In the genomic region with DNA sequence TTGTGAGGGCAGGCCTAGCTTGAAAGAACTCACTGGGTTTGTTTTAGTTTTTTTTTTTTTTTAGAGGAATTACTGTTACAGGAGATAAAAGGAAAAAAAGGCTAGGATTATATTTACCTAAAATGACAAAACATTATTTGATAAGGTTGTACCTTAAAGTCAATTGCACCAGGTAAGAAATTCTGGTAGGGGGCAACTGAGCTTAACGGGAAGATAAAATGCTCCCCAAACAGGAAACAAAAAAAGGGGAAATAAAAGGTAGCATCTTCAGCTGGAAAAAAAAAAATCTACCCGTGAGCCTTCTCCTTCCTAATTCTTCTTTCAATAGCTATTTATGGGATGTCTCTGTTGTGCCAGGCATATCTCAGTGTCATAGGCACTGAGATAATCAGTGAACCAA, we compare ENCODE assay signal across 13 cellular contexts.
DNase-seq lines count a peak whose midpoint lies in the region; ATAC-seq and TF ChIP-seq lines count a peak whose summit lies in the region.
"Had no signal": no experiment of that assay in that cellular context is flagged by ENCODE, and none has a peak within 500 bp of the region (broad histone marks: within the 10 kb centered on the region; RNA-seq: fewer than 3 reads in every experiment).

No MANE protein-coding gene starts in this region.

- ATAC-seq in activated CD8-positive, alpha-beta memory T cell treated with anti-CD3 and anti-CD28 coated beads, Interleukin-2, amount 10 ng/mL, durations not matched to agents 7 days and 5 days = no peak
- no peak for ATAC-seq in HG03175 (IDR thresholded peaks at IDR 0.05; ENCODE audit: unreplicated experiment)
- ATAC-seq: CD8-positive, alpha-beta T cell had no signal

- H3K4me1 Mint-ChIP-seq in activated CD8-positive, alpha-beta memory T cell treated with anti-CD3 and anti-CD28 coated beads, Interleukin-2, amount 10 ng/mL, durations not matched to agents 7 days and 5 days = peaks cover 89% of the 10 kb centered on the region
- peaks cover 76% of the 10 kb centered on the region for H3K4me1 Mint-ChIP-seq in activated T-helper 1 cell treated with anti-CD3 and anti-CD28 coated beads, Interleukin-12 subunit alpha, Interleukin-12 subunit beta, Interleukin-2, Interleukin-4 antibody, amounts not matched to agents 30 ng/mL and 10 ng/mL and 1 ng/mL, durations not matched to agents 14 hours and 24 hours and 36 hours (ENCODE audit: low read depth)
- peaks cover 2% of the 10 kb centered on the region for H3K4me1 Mint-ChIP-seq in neural progenitor cell

- no peak for DNase-seq in activated CD8-positive, alpha-beta memory T cell treated with anti-CD3 and anti-CD28 coated beads, Interleukin-2, amount 10 ng/mL, durations not matched to agents 7 days and 5 days
- no peak for DNase-seq in activated CD8-positive, alpha-beta memory T cell treated with anti-CD3 and anti-CD28 coated beads for 24 hours
- no peak for DNase-seq in activated T-helper 1 cell treated with anti-CD3 and anti-CD28 coated beads, Interleukin-12 subunit alpha, Interleukin-12 subunit beta, Interleukin-2, Interleukin-4 antibody, amounts not matched to agents 30 ng/mL and 10 ng/mL and 1 ng/mL, durations not matched to agents 14 hours and 24 hours and 36 hours (ENCODE audit: low spot score)
- DNase-seq in neural progenitor cell (ENCODE audit: low spot score) = no peak
- no peak for DNase-seq in activated CD4-positive, CD25-positive, alpha-beta regulatory T cell treated with anti-CD3 and anti-CD28 coated beads, Interleukin-2, amount 50 U/mL, for 72 hours
- no peak for DNase-seq in NCI-H187 (lab: John Stamatoyannopoulos, UW)
- DNase-seq: CD8-positive, alpha-beta T cell; GF-D8; GM23248; NCI-H1048; NCI-H187 treated with DMSO at 0.1 percent for 48 hours had no signal

- H3K9ac ChIP-seq in neural progenitor cell = no peak overlapping the region
- H3K9ac ChIP-seq: GM23248 had no signal

- H4K20me1 ChIP-seq in neural progenitor cell (ENCODE audit: low read depth) = no peaks in the 10 kb centered on the region

- no peaks in the 10 kb centered on the region for H3K9me3 Mint-ChIP-seq in activated CD8-positive, alpha-beta memory T cell treated with anti-CD3 and anti-CD28 coated beads, Interleukin-2, amount 10 ng/mL, durations not matched to agents 7 days and 5 days (ENCODE audit: low read depth)
- H3K9me3 Mint-ChIP-seq in activated T-helper 1 cell treated with anti-CD3 and anti-CD28 coated beads, Interleukin-12 subunit alpha, Interleukin-12 subunit beta, Interleukin-2, Interleukin-4 antibody, amounts not matched to agents 30 ng/mL and 10 ng/mL and 1 ng/mL, durations not matched to agents 14 hours and 24 hours and 36 hours = peaks cover 8% of the 10 kb centered on the region
- no peaks in the 10 kb centered on the region for H3K9me3 Mint-ChIP-seq in neural progenitor cell
- H3K9me3 Mint-ChIP-seq: CD8-positive, alpha-beta T cell; IgD-negative memory B cell had no signal

- H3K79me2 ChIP-seq in neural progenitor cell (ENCODE audit: low read depth) = no peaks in the 10 kb centered on the region

- no peak overlapping the region for H3K27ac ChIP-seq in neural progenitor cell
- H3K27ac ChIP-seq: GM23248 had no signal

- peaks cover 19% of the 10 kb centered on the region for H3K36me3 Mint-ChIP-seq in activated CD8-positive, alpha-beta memory T cell treated with anti-CD3 and anti-CD28 coated beads, Interleukin-2, amount 10 ng/mL, durations not matched to agents 7 days and 5 days
- H3K36me3 Mint-ChIP-seq in activated T-helper 1 cell treated with anti-CD3 and anti-CD28 coated beads, Interleukin-12 subunit alpha, Interleukin-12 subunit beta, Interleukin-2, Interleukin-4 antibody, amounts not matched to agents 30 ng/mL and 10 ng/mL and 1 ng/mL, durations not matched to agents 14 hours and 24 hours and 36 hours (ENCODE audit: low read depth) = peaks cover 7% of the 10 kb centered on the region
- H3K36me3 Mint-ChIP-seq in neural progenitor cell = no peaks in the 10 kb centered on the region
- H3K36me3 Mint-ChIP-seq: CD8-positive, alpha-beta T cell; IgD-negative memory B cell had no signal

- peak overlapping the region; percentile 7 for H2AFZ ChIP-seq in neural progenitor cell (replicated peaks)
- H2AFZ ChIP-seq: GM23248 had no signal

- H3K27me3 ChIP-seq in neural progenitor cell = no peaks in the 10 kb centered on the region

- intact Hi-C loops in activated T-helper 1 cell treated with anti-CD3 and anti-CD28 coated beads, Interleukin-12 subunit alpha, Interleukin-12 subunit beta, Interleukin-2, Interleukin-4 antibody, amounts not matched to agents 30 ng/mL and 10 ng/mL and 1 ng/mL, durations not matched to agents 14 hours and 24 hours and 36 hours (cut with micrococcal nuclease) = loop anchor here (5.0 kb wide), 1 partner anchor 93 kb away; no protein-coding TSS in a partner anchor

- no peaks in the 10 kb centered on the region for H3K9me3 ChIP-seq in neural progenitor cell (ENCODE audit: low read depth)

- peaks cover 5% of the 10 kb centered on the region for H3K4me1 ChIP-seq in neural progenitor cell

- no peak overlapping the region for H3K4me3 ChIP-seq in neural progenitor cell
- H3K4me3 ChIP-seq: GM23248 had no signal

- H3K4me2 ChIP-seq in neural progenitor cell = no peak overlapping the region

- peak overlapping the region; percentile 73 for H3K27ac Mint-ChIP-seq in activated CD8-positive, alpha-beta memory T cell treated with anti-CD3 and anti-CD28 coated beads, Interleukin-2, amount 10 ng/mL, durations not matched to agents 7 days and 5 days
- H3K27ac Mint-ChIP-seq in activated T-helper 1 cell treated with anti-CD3 and anti-CD28 coated beads, Interleukin-12 subunit alpha, Interleukin-12 subunit beta, Interleukin-2, Interleukin-4 antibody, amounts not matched to agents 30 ng/mL and 10 ng/mL and 1 ng/mL, durations not matched to agents 14 hours and 24 hours and 36 hours = peak overlapping the region; percentile 62
- H3K27ac Mint-ChIP-seq in neural progenitor cell = no peak overlapping the region

- no peaks in the 10 kb centered on the region for H3K27me3 Mint-ChIP-seq in activated CD8-positive, alpha-beta memory T cell treated with anti-CD3 and anti-CD28 coated beads, Interleukin-2, amount 10 ng/mL, durations not matched to agents 7 days and 5 days
- H3K27me3 Mint-ChIP-seq in activated T-helper 1 cell treated with anti-CD3 and anti-CD28 coated beads, Interleukin-12 subunit alpha, Interleukin-12 subunit beta, Interleukin-2, Interleukin-4 antibody, amounts not matched to agents 30 ng/mL and 10 ng/mL and 1 ng/mL, durations not matched to agents 14 hours and 24 hours and 36 hours (ENCODE audit: insufficient read depth) = no peaks in the 10 kb centered on the region
- H3K27me3 Mint-ChIP-seq in neural progenitor cell (ENCODE audit: insufficient read depth, low read depth) = no peaks in the 10 kb centered on the region

- no peak for TF ChIP-seq CTCF in neural progenitor cell (IDR thresholded peaks at IDR 0.05)

- H3K36me3 ChIP-seq in neural progenitor cell = no peaks in the 10 kb centered on the region

- H3K4me3 Mint-ChIP-seq in activated CD8-positive, alpha-beta memory T cell treated with anti-CD3 and anti-CD28 coated beads, Interleukin-2, amount 10 ng/mL, durations not matched to agents 7 days and 5 days = no peak overlapping the region
- H3K4me3 Mint-ChIP-seq in activated T-helper 1 cell treated with anti-CD3 and anti-CD28 coated beads, Interleukin-12 subunit alpha, Interleukin-12 subunit beta, Interleukin-2, Interleukin-4 antibody, amounts not matched to agents 30 ng/mL and 10 ng/mL and 1 ng/mL, durations not matched to agents 14 hours and 24 hours and 36 hours = no peak overlapping the region
- H3K4me3 Mint-ChIP-seq in neural progenitor cell = no peak overlapping the region
- H3K4me3 Mint-ChIP-seq: CD8-positive, alpha-beta T cell; IgD-negative memory B cell had no signal

- H3F3A ChIP-seq in neural progenitor cell (ENCODE audit: low read depth) = no peaks in the 10 kb centered on the region

- CTCF ChIA-PET in activated CD8-positive, alpha-beta memory T cell treated with anti-CD3 and anti-CD28 coated beads, Interleukin-2, amount 10 ng/mL, durations not matched to agents 7 days and 5 days (lab: Charles Lee) = interaction anchor here (1.1 to 2.5 kb wide), 3 partner anchors 10 to 94 kb away, joined by 3 to 12 read pairs (median 3); no protein-coding TSS in a partner anchor
